In the genomic region with DNA sequence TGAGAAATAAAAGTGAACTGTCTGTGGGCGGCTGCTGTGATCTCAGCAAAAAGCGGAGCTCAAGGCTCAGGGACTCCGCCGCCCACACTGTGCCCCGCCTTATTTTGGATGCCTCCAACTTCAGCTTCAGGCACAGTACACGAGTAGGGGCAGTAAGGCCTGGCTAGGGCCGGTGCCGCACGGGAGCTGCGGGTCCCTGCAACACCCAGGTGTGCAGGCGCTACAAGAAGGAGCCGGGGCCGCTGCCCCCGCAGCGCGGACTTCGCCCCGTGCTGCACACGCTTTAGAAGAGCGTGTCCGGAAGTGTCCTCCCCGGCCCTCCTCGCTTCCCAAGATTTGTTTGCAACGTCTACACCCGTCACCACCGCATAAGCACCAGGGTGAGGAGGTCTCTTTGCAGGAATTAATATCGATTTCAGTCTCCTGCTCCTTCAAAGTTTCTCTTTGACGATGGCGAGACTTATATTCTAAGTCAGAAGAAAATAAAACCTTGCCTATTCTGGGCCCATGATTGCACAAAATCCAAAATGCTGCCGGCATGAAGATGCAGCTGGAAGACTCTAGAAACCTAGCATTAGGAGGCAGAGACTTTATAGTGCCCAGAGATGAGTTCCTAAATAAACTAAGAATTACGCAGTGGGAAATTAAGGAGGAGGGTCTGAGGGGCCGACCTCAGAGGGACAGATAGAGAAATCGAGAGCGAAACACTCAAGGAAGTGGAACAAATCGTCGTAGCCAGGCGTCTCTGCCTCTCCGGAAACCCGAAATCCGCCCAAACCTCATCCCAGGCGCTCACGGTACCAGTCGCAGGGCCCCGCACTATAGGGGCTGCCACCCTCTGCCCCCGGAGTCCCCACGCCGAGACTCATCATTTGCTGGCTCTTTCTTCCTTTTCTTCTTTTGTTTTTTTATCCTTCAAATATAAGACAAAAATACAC, we compare ENCODE assay signal across 11 cellular contexts. TPM values are rescaled to one million over a fixed set of nuclear protein-coding genes. Genes with fewer than 3 reads are reported as not detected.
DNase-seq lines count a peak whose midpoint lies in the region; ATAC-seq, FAIRE-seq and TF ChIP-seq lines count a peak whose summit lies in the region.
"Had no signal": no experiment of that assay in that cellular context is flagged by ENCODE, and none has a peak within 500 bp of the region (broad histone marks: within the 10 kb centered on the region; RNA-seq: fewer than 3 reads in every experiment).

No MANE protein-coding gene starts in this region.

- no peak overlapping the region for H3K4me3 Mint-ChIP-seq in T-helper 2 cell treated with Interferon-gamma antibody and Interleukin-4, amounts not matched to agents 5 μg/mL and 100 μg/mL, for 36 hours
- H3K4me3 Mint-ChIP-seq in activated B cell treated with CpG ODN at 0.5 μM for 24 hours = peak overlapping the region; percentile 24

- H3K27me3 Mint-ChIP-seq in T-helper 2 cell treated with Interferon-gamma antibody and Interleukin-4, amounts not matched to agents 5 μg/mL and 100 μg/mL, for 36 hours (ENCODE audit: low read depth) = peaks cover 74% of the 10 kb centered on the region
- H3K27me3 Mint-ChIP-seq in activated B cell treated with CpG ODN at 0.5 μM for 24 hours = peaks cover 76% of the 10 kb centered on the region

- H3K36me3 ChIP-seq in iPS-15b (ENCODE audit: control insufficient read depth, insufficient read depth, low read length) (no peaks in the 10 kb centered on the region), small intestine (ENCODE audit: control insufficient read depth in 2 of 2, insufficient read depth in 2 of 2, low read length in 2 of 2) (no peaks in the 10 kb centered on the region)

- H3K27ac ChIP-seq in small intestine (ENCODE audit: low read depth in 1 of 2, low read length in 1 of 2) = no peak overlapping the region

- no peak overlapping the region for H3K9ac ChIP-seq in iPS-15b (ENCODE audit: low read depth, low read length)

- peak overlapping the region; percentile 45 for H3K27ac Mint-ChIP-seq in T-helper 2 cell treated with Interferon-gamma antibody and Interleukin-4, amounts not matched to agents 5 μg/mL and 100 μg/mL, for 36 hours
- no peak overlapping the region for H3K27ac Mint-ChIP-seq in activated B cell treated with CpG ODN at 0.5 μM for 24 hours
- H3K27ac Mint-ChIP-seq: activated T-helper 2 cell treated with anti-CD3 and anti-CD28 coated beads, Interferon-gamma antibody, Interleukin-2, Interleukin-4, amounts not matched to agents 10 μg/mL and 5 μg/mL and 100 μg/mL, durations not matched to agents 14 hours and 24 hours and 36 hours had no signal

- peaks cover 6% of the 10 kb centered on the region for H3K4me1 Mint-ChIP-seq in T-helper 2 cell treated with Interferon-gamma antibody and Interleukin-4, amounts not matched to agents 5 μg/mL and 100 μg/mL, for 36 hours (ENCODE audit: low read depth)
- peaks cover 20% of the 10 kb centered on the region for H3K4me1 Mint-ChIP-seq in activated B cell treated with CpG ODN at 0.5 μM for 24 hours

- DNase-seq in T-helper 2 cell treated with Interferon-gamma antibody and Interleukin-4, amounts not matched to agents 5 μg/mL and 100 μg/mL, for 36 hours (ENCODE audit: low spot score) = no peak
- no peak for DNase-seq in T-helper 2 cell
- no peak for DNase-seq in activated B cell treated with CpG ODN at 0.5 μM for 24 hours
- peak; percentile 37 for DNase-seq in small intestine
- DNase-seq in central memory CD4-positive, alpha-beta T cell = no peak
- DNase-seq in activated CD4-positive, CD25-positive, alpha-beta regulatory T cell (lab: John Stamatoyannopoulos, UW) = no peak
- DNase-seq: NCI-H187 treated with DMSO at 0.1 percent for 48 hours had no signal

- intact Hi-C loops in activated B cell treated with CpG ODN at 0.5 μM for 24 hours (cut with micrococcal nuclease) = loop anchor here (5.0 kb wide), 1 partner anchor 401 kb away; no protein-coding TSS in a partner anchor

- H3K4me1 ChIP-seq in iPS-15b (ENCODE audit: control insufficient read depth, insufficient read depth, low read length) (peaks cover 5% of the 10 kb centered on the region), small intestine (ENCODE audit: control insufficient read depth in 2 of 2, insufficient read depth in 1 of 2, low read depth in 1 of 2, low read length in 1 of 2) (peaks cover 0 to 5% of the 10 kb centered on the region in 2 donors)

- H3K27me3 ChIP-seq in iPS-15b (ENCODE audit: control insufficient read depth, insufficient read depth, low read length) = peaks cover 99% of the 10 kb centered on the region
- H3K27me3 ChIP-seq in small intestine (ENCODE audit: control insufficient read depth in 2 of 2, insufficient read depth in 2 of 2, low read length in 2 of 2) = peaks cover 12 to 66% of the 10 kb centered on the region in 2 donors

- WGBS in small intestine, 3 donors = 5 to 8% (median 6%) methylated on average over 47 of the region's 47 CpGs

- CTCF ChIA-PET in activated B cell treated with CpG ODN at 0.5 μM for 24 hours (lab: Charles Lee) = interaction anchor here (0.6 kb wide), 1 partner anchor 43 kb away, joined by 3 read pairs; no protein-coding TSS in a partner anchor

- TF ChIP-seq CTCF in activated B cell treated with CpG ODN at 0.5 μM for 24 hours (IDR thresholded peaks at IDR 0.05) = no peak

- H3K4me3 ChIP-seq in iPS-15b (ENCODE audit: low read depth, low read length) (peak overlapping the region; percentile 39), small intestine (ENCODE audit: low read depth in 1 of 2, low read length in 2 of 2) (peak overlapping the region in 1 of 2 donors; percentile 0)

- no peak for FAIRE-seq in small intestine (lab: Jason Lieb, UNC)
- FAIRE-seq: A204.1 had no signal

- H3K9me3 Mint-ChIP-seq in T-helper 2 cell treated with Interferon-gamma antibody and Interleukin-4, amounts not matched to agents 5 μg/mL and 100 μg/mL, for 36 hours = no peaks in the 10 kb centered on the region
- no peaks in the 10 kb centered on the region for H3K9me3 Mint-ChIP-seq in activated B cell treated with CpG ODN at 0.5 μM for 24 hours
- H3K9me3 Mint-ChIP-seq: activated T-helper 2 cell treated with anti-CD3 and anti-CD28 coated beads, Interferon-gamma antibody, Interleukin-2, Interleukin-4, amounts not matched to agents 10 μg/mL and 5 μg/mL and 100 μg/mL, durations not matched to agents 14 hours and 24 hours and 36 hours had no signal

- no peaks in the 10 kb centered on the region for H3K9me3 ChIP-seq in iPS-15b (ENCODE audit: control insufficient read depth, insufficient read depth, low read length)
- H3K9me3 ChIP-seq in small intestine (ENCODE audit: control insufficient read depth, low read depth) = no peaks in the 10 kb centered on the region

- ATAC-seq in activated B cell treated with CpG ODN at 0.5 μM for 24 hours (ENCODE audit: low read depth) (no peak), HG02884 (IDR thresholded peaks at IDR 0.05; ENCODE audit: unreplicated experiment) (no peak)

- POLR2A ChIA-PET in activated B cell treated with CpG ODN at 0.5 μM for 24 hours (lab: Charles Lee) = no interaction called here

- no peaks in the 10 kb centered on the region for H3K36me3 Mint-ChIP-seq in T-helper 2 cell treated with Interferon-gamma antibody and Interleukin-4, amounts not matched to agents 5 μg/mL and 100 μg/mL, for 36 hours (ENCODE audit: low read depth)
- no peaks in the 10 kb centered on the region for H3K36me3 Mint-ChIP-seq in activated B cell treated with CpG ODN at 0.5 μM for 24 hours (ENCODE audit: low read depth)

RNA-seq across cellular contexts. Expression of a gene that starts 6.4 kb away (rescaled TPM):
- not detected in 2 replicates for total RNA-seq in activated B cell treated with CpG ODN at 0.5 μM for 24 hours
- polyA plus RNA-seq in small intestine = not detected
- total RNA-seq: activated T-helper 2 cell treated with anti-CD3 and anti-CD28 coated beads, Interferon-gamma antibody, Interleukin-2, Interleukin-4, amounts not matched to agents 10 μg/mL and 5 μg/mL and 100 μg/mL, durations not matched to agents 14 hours and 24 hours and 36 hours had no signal
